In the genomic region with DNA sequence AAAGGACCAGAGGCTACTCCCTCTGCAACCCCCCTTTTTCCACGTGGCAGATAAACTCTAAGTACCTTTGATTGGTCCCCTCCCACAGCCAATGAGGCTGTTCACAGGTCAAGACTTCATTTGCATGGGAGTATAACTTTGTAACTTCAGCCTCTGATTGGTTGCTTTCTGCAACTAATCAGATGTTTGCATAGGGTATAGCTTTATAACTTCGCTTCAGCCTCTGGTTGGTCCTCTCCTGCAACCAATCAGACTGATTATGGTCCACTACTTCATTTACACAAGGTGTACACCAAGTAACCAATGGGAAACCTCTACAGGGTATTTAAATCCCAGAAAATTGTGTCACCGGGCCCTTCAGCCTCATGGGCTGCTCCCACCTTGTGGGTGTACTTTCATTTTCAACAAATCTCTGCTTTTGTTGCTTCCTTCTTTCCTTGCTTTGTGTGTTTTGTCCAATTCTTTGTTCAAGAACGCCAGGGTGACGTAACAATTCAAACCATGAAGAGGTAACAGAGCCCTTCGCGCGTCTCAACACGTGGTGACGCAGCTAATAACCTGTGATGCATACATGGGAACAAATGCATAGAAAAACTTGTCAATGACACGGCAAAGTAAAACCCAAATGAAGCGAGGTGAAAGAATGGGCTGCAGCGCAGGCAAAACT, we compare ENCODE assay signal across 8 cellular contexts. TPM values are rescaled to one million over a fixed set of nuclear protein-coding genes. Genes with fewer than 3 reads are reported as not detected.
A peak's percentile ranks its signal among the peaks of the same experiment; 100 is the strongest.
DNase-seq lines count a peak whose midpoint lies in the region; TF ChIP-seq lines count a peak whose summit lies in the region.

No MANE protein-coding gene starts in this region.

- BruUV-seq in A673 (replicated peaks; lab: Mats Ljungman, UMichigan) = no TSS peak

- peak overlapping the region; percentile 63 for H3K4me3 ChIP-seq in A673 (ENCODE audit: low read depth, low read length, poor library complexity, severe bottlenecking)
- peak overlapping the region; percentile 57 for H3K4me3 ChIP-seq in iPS-15b (ENCODE audit: low read depth, low read length)

- H3K4me3 Mint-ChIP-seq in HFFc6 = peak overlapping the region; percentile 88
- peak overlapping the region; percentile 84 for H3K4me3 Mint-ChIP-seq in activated CD4-positive, alpha-beta memory T cell treated with anti-CD3 and anti-CD28 coated beads, Interleukin-2, amount 10 ng/mL, durations not matched to agents 7 days and 5 days

- H3K9me3 ChIP-seq in A673 (ENCODE audit: low read depth, low read length, poor library complexity, severe bottlenecking) = no peaks in the 10 kb centered on the region
- H3K9me3 ChIP-seq in iPS-15b (ENCODE audit: control insufficient read depth, insufficient read depth, low read length) = no peaks in the 10 kb centered on the region

- POLR2A ChIA-PET in A673 (lab: Charles Lee; ENCODE audit: low non-redundant PET) (interaction anchor here (0.7 kb wide), 1 partner anchor 15 kb away, joined by 6 read pairs; no protein-coding TSS in a partner anchor), GM10248 (lab: Yijun Ruan, JAX) (no interaction called here)
- POLR2A ChIA-PET in activated CD4-positive, alpha-beta memory T cell treated with anti-CD3 and anti-CD28 coated beads, Interleukin-2, amount 10 ng/mL, durations not matched to agents 7 days and 5 days (lab: Charles Lee) = interaction anchor here (0.8 to 3.2 kb wide), 9 partner anchors 10 to 146 kb away, joined by 3 to 35 read pairs (median 7); a partner anchor contains a TSS

- no peak overlapping the region for H3K9ac ChIP-seq in iPS-15b (ENCODE audit: low read depth, low read length)

- H3K27me3 Mint-ChIP-seq in HFFc6 (ENCODE audit: insufficient read depth) = no peaks in the 10 kb centered on the region; the same call in 1 of the 2 replicates
- H3K27me3 Mint-ChIP-seq in activated CD4-positive, alpha-beta memory T cell treated with anti-CD3 and anti-CD28 coated beads, Interleukin-2, amount 10 ng/mL, durations not matched to agents 7 days and 5 days = no peaks in the 10 kb centered on the region

- peaks cover 6% of the 10 kb centered on the region for H3K9me3 Mint-ChIP-seq in HFFc6
- peaks cover 2% of the 10 kb centered on the region for H3K9me3 Mint-ChIP-seq in activated CD4-positive, alpha-beta memory T cell treated with anti-CD3 and anti-CD28 coated beads, Interleukin-2, amount 10 ng/mL, durations not matched to agents 7 days and 5 days

- DNase-seq in A673 (ENCODE audit: low spot score) = no peak
- no peak for DNase-seq in HFFc6
- peak; percentile 24 for DNase-seq in activated CD4-positive, alpha-beta memory T cell treated with anti-CD3 and anti-CD28 coated beads, Interleukin-2, amount 10 ng/mL, durations not matched to agents 7 days and 5 days
- DNase-seq in superior temporal gyrus (ENCODE audit: extremely low spot score) = peak; percentile 56
- DNase-seq in GM03348 (ENCODE audit: low spot score) = no peak
- DNase-seq in GM10248 (ENCODE audit: extremely low spot score) = no peak
- no peak for DNase-seq in hepatic stellate cell (ENCODE audit: low spot score)

- H3K36me3 Mint-ChIP-seq in HFFc6 (ENCODE audit: low read depth) = peaks cover 34% of the 10 kb centered on the region
- peaks cover 33% of the 10 kb centered on the region for H3K36me3 Mint-ChIP-seq in activated CD4-positive, alpha-beta memory T cell treated with anti-CD3 and anti-CD28 coated beads, Interleukin-2, amount 10 ng/mL, durations not matched to agents 7 days and 5 days (ENCODE audit: low read depth)

- TF ChIP-seq CTCF in A673 (conservative IDR thresholded peaks at IDR 0.05; ENCODE audit: low read depth, low read length) = no peak
- TF ChIP-seq CTCF in HFFc6 (IDR thresholded peaks at IDR 0.05) = no peak
- TF ChIP-seq CTCF in GM10248 (IDR thresholded peaks at IDR 0.05; ENCODE audit: control extremely low read depth, extremely low read depth, low read depth, missing control alignments) = no peak

- 0 out of 2 replicates have a peak overlapping the region, but pooled peaks have one; percentile 83 for H3K27ac Mint-ChIP-seq in HFFc6
- peak overlapping the region; percentile 88 for H3K27ac Mint-ChIP-seq in activated CD4-positive, alpha-beta memory T cell treated with anti-CD3 and anti-CD28 coated beads, Interleukin-2, amount 10 ng/mL, durations not matched to agents 7 days and 5 days

- intact Hi-C loops in A673 (cut with micrococcal nuclease; ENCODE audit: unreplicated experiment) = no loop called here

- H3K4me1 ChIP-seq in A673 (ENCODE audit: insufficient read depth, low read length, poor library complexity, severe bottlenecking) (peaks cover 4% of the 10 kb centered on the region), iPS-15b (ENCODE audit: control insufficient read depth, insufficient read depth, low read length) (no peaks in the 10 kb centered on the region)

- no peaks in the 10 kb centered on the region for H3K27me3 ChIP-seq in A673 (replicated peaks; ENCODE audit: insufficient read depth, low read depth, low read length, poor library complexity)
- peaks cover 11% of the 10 kb centered on the region for H3K27me3 ChIP-seq in iPS-15b (ENCODE audit: control insufficient read depth, insufficient read depth, low read length)

- H3K36me3 ChIP-seq in A673 (ENCODE audit: insufficient read depth, low read length, poor library complexity, severe bottlenecking) = peaks cover 9% of the 10 kb centered on the region
- peaks cover 15% of the 10 kb centered on the region for H3K36me3 ChIP-seq in iPS-15b (ENCODE audit: control insufficient read depth, insufficient read depth, low read length)

- H3K4me1 Mint-ChIP-seq in HFFc6 (ENCODE audit: low read depth) = peaks cover 17% of the 10 kb centered on the region
- peaks cover 44% of the 10 kb centered on the region for H3K4me1 Mint-ChIP-seq in activated CD4-positive, alpha-beta memory T cell treated with anti-CD3 and anti-CD28 coated beads, Interleukin-2, amount 10 ng/mL, durations not matched to agents 7 days and 5 days

- CTCF ChIA-PET in A673 (lab: Charles Lee) = no interaction called here
- CTCF ChIA-PET in activated CD4-positive, alpha-beta memory T cell treated with anti-CD3 and anti-CD28 coated beads, Interleukin-2, amount 10 ng/mL, durations not matched to agents 7 days and 5 days (lab: Charles Lee) = interaction anchor here (1.0 to 1.6 kb wide), 5 partner anchors 24 to 149 kb away, joined by 3 to 9 read pairs (median 6); a partner anchor contains a TSS
- CTCF ChIA-PET in GM10248 (lab: Yijun Ruan, JAX) = interaction anchor here (0.8 to 4.3 kb wide), 11 partner anchors 11 to 243 kb away, joined by 3 to 22 read pairs (median 4); no protein-coding TSS in a partner anchor

- H3K27ac ChIP-seq in A673 (ENCODE audit: low read depth, low read length, poor library complexity, severe bottlenecking) = no peak overlapping the region

RNA-seq across cellular contexts. Expression of a gene that starts 47.2 kb away (rescaled TPM):
- 45.3 and 50.2 TPM in 2 replicates for total RNA-seq in A673 (2021)
- 10 to 100 TPM; 40.8 to 50.0 (median 44.3) TPM for total RNA-seq in HFFc6 (2021; fragmentation: NEBNext Ultra II Directional; extraction: Animal tissue kit (Norgen Biotek cat#: 25700))
- 10 to 100 TPM; 70.7 to 73.1 TPM for total RNA-seq in activated CD4-positive, alpha-beta memory T cell treated with anti-CD3 and anti-CD28 coated beads, Interleukin-2, amount 10 ng/mL, durations not matched to agents 7 days and 5 days

Comparison
In these comparisons a context has a peak if more than half of its experiments do, and no peak if none do; other contexts are left out.
1. DNase-seq: peak in activated CD4-positive, alpha-beta memory T cell treated with anti-CD3 and anti-CD28 coated beads, Interleukin-2, amount 10 ng/mL, durations not matched to agents 7 days and 5 days (single experiment) and superior temporal gyrus (single experiment); none in A673 (single experiment), HFFc6 (single experiment), GM03348 (single experiment), GM10248 (single experiment) and hepatic stellate cell (single experiment).